ENCODE assay signal across 6 cellular contexts in the genomic region with DNA sequence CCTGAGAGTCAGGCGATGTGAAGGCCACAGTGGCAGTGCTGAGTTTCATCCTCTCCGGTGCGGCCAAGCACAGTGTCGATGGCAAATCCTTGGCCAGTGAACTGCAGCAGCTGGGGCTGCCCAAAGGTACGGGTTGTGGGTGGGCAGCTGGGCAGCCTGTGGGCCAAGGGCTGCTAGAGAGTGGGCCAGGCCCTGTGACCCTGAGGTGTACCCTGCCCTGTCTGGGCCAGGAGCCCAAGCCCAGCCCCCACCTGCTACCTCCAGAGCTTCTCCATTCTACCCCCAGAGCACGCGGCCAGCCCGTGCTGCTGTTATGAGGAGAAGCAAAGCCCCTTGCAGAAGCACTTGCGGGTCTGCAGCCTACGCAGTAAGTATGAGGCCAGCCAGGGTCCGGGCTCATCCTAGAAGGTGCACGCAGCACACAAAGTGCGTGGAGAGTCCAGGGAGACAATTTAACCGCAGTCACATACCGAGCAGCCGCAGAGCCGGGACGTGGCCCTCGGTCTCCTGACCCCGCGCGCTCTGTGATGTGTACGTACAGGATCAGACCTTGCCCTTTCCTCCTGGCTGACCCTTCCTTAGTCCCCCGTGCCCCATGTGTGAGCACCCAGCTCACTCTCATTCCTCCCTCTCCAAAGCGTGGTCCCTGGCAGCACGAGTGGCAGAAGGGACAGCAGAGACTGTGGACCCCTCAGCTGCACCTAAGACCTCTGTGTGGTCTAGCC. TPM values are rescaled to one million over a fixed set of nuclear protein-coding genes. Genes with fewer than 3 reads are reported as not detected.
"Had no signal": no experiment of that assay in that cellular context is flagged by ENCODE, and none has a peak within 500 bp of the region (broad histone marks: within the 10 kb centered on the region; RNA-seq: fewer than 3 reads in every experiment).

No MANE protein-coding gene starts in this region.

RNA-seq across cellular contexts. Expression of gene GOLGA6B, which starts 14.6 kb away (rescaled TPM):
- total RNA-seq: GM23248, GM23338, H1, H4, HFFc6 had no signal
- polyA plus RNA-seq: GM23248 had no signal

RNA-seq across cellular contexts. Expression of gene HIGD2B, which starts 46.1 kb away (rescaled TPM):
- total RNA-seq: GM23248, GM23338, H1, H4, H9, HFFc6 had no signal
- polyA plus RNA-seq: GM23248, GM23338, H1 had no signal
